15 cellular contexts compared by ENCODE assay signal in the genomic region with DNA sequence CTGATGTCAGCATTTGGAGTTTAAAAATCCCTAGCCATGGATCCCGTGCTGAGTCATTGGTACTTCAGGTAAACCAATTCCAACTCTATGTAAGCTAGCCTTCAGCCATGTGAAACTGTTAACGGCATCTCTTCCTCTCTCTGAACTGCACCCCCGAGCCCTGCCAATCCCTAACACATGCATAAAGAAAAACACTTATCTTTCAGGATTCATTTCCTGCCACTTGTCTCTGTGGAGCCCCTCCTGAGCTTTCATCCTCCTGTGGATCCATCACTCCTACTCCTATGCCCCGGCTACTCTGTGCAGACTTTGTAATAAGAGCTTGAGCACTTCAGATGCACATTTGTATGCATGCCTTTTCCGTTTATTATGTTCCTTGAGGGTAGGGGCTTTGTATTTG.
A peak's percentile ranks its signal among the peaks of the same experiment; 100 is the strongest.
DNase-seq lines count a peak whose midpoint lies in the region; ATAC-seq, FAIRE-seq and TF ChIP-seq lines count a peak whose summit lies in the region.
"Had no signal": no experiment of that assay in that cellular context is flagged by ENCODE, and none has a peak within 500 bp of the region (broad histone marks: within the 10 kb centered on the region; RNA-seq: fewer than 3 reads in every experiment).

No MANE protein-coding gene starts in this region.

- H3K9me2 ChIP-seq in MM.1S (replicated peaks; ENCODE audit: insufficient read depth, low read length), result no peaks in the 10 kb centered on the region

- peak; percentile 6 for FAIRE-seq in D721Med (lab: Jason Lieb, UNC)
- FAIRE-seq: endometrium, H1 had no signal

- H3K4me2 ChIP-seq in MM.1S (ENCODE audit: low read depth, low read length), result no peak overlapping the region

- H3K27ac Mint-ChIP-seq in activated naive CD8-positive, alpha-beta T cell, result peak overlapping the region; percentile 18
- H3K27ac Mint-ChIP-seq in naive B cell, result peak overlapping the region in 4 of 6 donors; percentile 12 to 86 (median 51)

- H2AFZ ChIP-seq in MM.1S (ENCODE audit: low read length), result no peak overlapping the region

- no peak for DNase-seq in D721Med (ENCODE audit: insufficient read length, low spot score)
- peak; percentile 2 for DNase-seq in NCI-H1092 (lab: John Stamatoyannopoulos, UW)
- no peak for DNase-seq in naive B cell
- DNase-seq in KBM-7, result no peak
- no peak for DNase-seq in Kasumi-1 (lab: John Stamatoyannopoulos, UW)
- DNase-seq in MM.1S, result no peak
- no peak for DNase-seq in Ammon's horn (ENCODE audit: low spot score)
- DNase-seq: activated naive CD4-positive, alpha-beta T cell treated with anti-CD3 and anti-CD28 coated beads, Interleukin-2, amount 50 U/mL, for 16 hours; DND-41; RPMI8226; stimulated activated CD4-positive, alpha-beta T cell treated with anti-CD3 and anti-CD28 coated beads, Interleukin-4, amount 100 ng/mL, for 4 hours had no signal

- no peak overlapping the region for H3K4me3 Mint-ChIP-seq in activated naive CD8-positive, alpha-beta T cell
- H3K4me3 Mint-ChIP-seq in naive B cell, result peak overlapping the region in 5 of 8 donors; percentile 12 to 72 (median 38)

- no peaks in the 10 kb centered on the region for H3K36me3 Mint-ChIP-seq in activated naive CD8-positive, alpha-beta T cell
- no peaks in the 10 kb centered on the region for H3K36me3 Mint-ChIP-seq in naive B cell

- H3K4me1 Mint-ChIP-seq in activated naive CD8-positive, alpha-beta T cell (ENCODE audit: low read depth), result peaks cover 95% of the 10 kb centered on the region
- peaks cover 69 to 85% (median 79%) of the 10 kb centered on the region in 3 donors for H3K4me1 Mint-ChIP-seq in naive B cell

- no peaks in the 10 kb centered on the region for H3F3A ChIP-seq in MM.1S (ENCODE audit: insufficient read depth, low read length)

- no peak for ATAC-seq in naive B cell (ENCODE audit: low read depth in 2 of 2)

- no peak overlapping the region for H3K9ac ChIP-seq in MM.1S (ENCODE audit: low read length)

- H3K27me3 ChIP-seq in MM.1S (replicated peaks; ENCODE audit: insufficient read depth, low read length), result no peaks in the 10 kb centered on the region

- no peaks in the 10 kb centered on the region for H4K20me1 ChIP-seq in MM.1S (ENCODE audit: insufficient read depth, low read length)

- H3K27ac ChIP-seq in MM.1S (ENCODE audit: low read length), result no peak overlapping the region
- H3K27ac ChIP-seq: thoracic aorta had no signal

- no peak overlapping the region for H3K4me3 ChIP-seq in MM.1S (ENCODE audit: low read length)
- H3K4me3 ChIP-seq: thoracic aorta had no signal

- no peaks in the 10 kb centered on the region for H3K27me3 Mint-ChIP-seq in activated naive CD8-positive, alpha-beta T cell
- H3K27me3 Mint-ChIP-seq in naive B cell, result no peaks in the 10 kb centered on the region

- H3K4me1 ChIP-seq in MM.1S (ENCODE audit: low read length), result no peaks in the 10 kb centered on the region

- no peak for TF ChIP-seq CTCF in D721Med (IDR thresholded peaks at IDR 0.05; ENCODE audit: insufficient read depth, missing control alignments)
- no peak for TF ChIP-seq CTCF in MM.1S (IDR thresholded peaks at IDR 0.05; ENCODE audit: low read length)

- in situ Hi-C loops in KBM-7 (cut with MboI; ENCODE audit: low pct_unique_long_range_greater_than_20kb, low sequenced_read_pairs), result no loop called here

- no peaks in the 10 kb centered on the region for H3K9me3 ChIP-seq in MM.1S (replicated peaks; ENCODE audit: insufficient read depth, low read length)
- H3K9me3 ChIP-seq: thoracic aorta had no signal

- H3K79me2 ChIP-seq in MM.1S (ENCODE audit: low read length), result no peaks in the 10 kb centered on the region

- H3K9me3 Mint-ChIP-seq in activated naive CD8-positive, alpha-beta T cell (ENCODE audit: low read depth), result no peaks in the 10 kb centered on the region
- no peaks in the 10 kb centered on the region for H3K9me3 Mint-ChIP-seq in naive B cell

- H3K36me3 ChIP-seq in MM.1S (replicated peaks; ENCODE audit: insufficient read depth, low read length), result no peaks in the 10 kb centered on the region
- H3K36me3 ChIP-seq: thoracic aorta had no signal
